25 cellular contexts compared by ENCODE assay signal in the genomic region with DNA sequence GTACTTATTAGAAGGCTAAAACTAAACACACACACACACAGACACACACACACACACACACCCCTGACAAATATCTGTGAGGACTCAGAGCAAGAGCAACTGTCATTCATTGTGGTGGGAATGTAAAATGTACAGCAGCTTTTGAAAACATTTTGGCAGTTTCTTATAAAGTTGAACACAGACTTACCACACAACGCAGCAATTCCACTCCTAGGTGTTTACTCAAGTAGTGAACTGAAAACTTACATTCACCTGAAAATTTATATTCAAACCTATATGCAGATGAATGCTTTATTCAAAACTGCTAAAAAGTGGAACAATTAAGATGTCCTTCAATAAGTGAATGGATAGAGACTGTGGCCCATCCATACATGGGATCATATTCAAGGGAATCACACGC.
"Had no signal": no experiment of that assay in that cellular context is flagged by ENCODE, and none has a peak within 500 bp of the region (broad histone marks: within the 10 kb centered on the region; RNA-seq: fewer than 3 reads in every experiment).

No MANE protein-coding gene starts in this region.

- H2AFZ ChIP-seq: parathyroid adenoma had no signal

- H3K9ac ChIP-seq: parathyroid adenoma had no signal

- H3K4me3 ChIP-seq: ovary, psoas muscle, right lobe of liver, sigmoid colon, stomach, thoracic aorta, thyroid gland, tibial nerve, upper lobe of left lung had no signal

- H3K9me3 ChIP-seq: thyroid gland had no signal

- H3K79me2 ChIP-seq: parathyroid adenoma had no signal

- H3K4me1 ChIP-seq: parathyroid adenoma, psoas muscle, right lobe of liver, sigmoid colon, stomach, thyroid gland, tibial nerve, upper lobe of left lung had no signal

- H3K27ac ChIP-seq: neutrophil, ovary, parathyroid adenoma, psoas muscle, right lobe of liver, sigmoid colon, stomach, thoracic aorta, thyroid gland, tibial nerve, upper lobe of left lung had no signal

- H3K27me3 ChIP-seq: neutrophil, ovary, right lobe of liver, sigmoid colon, stomach, thyroid gland, tibial nerve, upper lobe of left lung had no signal

- FAIRE-seq: small intestine, urothelium cell line had no signal

- DNase-seq: naive thymus-derived CD8-positive, alpha-beta T cell; nephron progenitor cell; nucleus accumbens; ovary; posterior cingulate gyrus; psoas muscle; right cardiac atrium; right lobe of liver; sigmoid colon; small intestine; stimulated activated CD4-positive, alpha-beta T cell treated with anti-CD3 and anti-CD28 coated beads, Interleukin-15, amount 100 ng/mL, for 24 hours; stimulated activated CD4-positive, alpha-beta T cell treated with anti-CD3 and anti-CD28 coated beads, Interleukin-2, amount 100 ng/mL, for 24 hours; stimulated activated CD4-positive, alpha-beta T cell treated with anti-CD3 and anti-CD28 coated beads, Interleukin-2, amount 100 ng/mL, for 48 hours; stimulated activated CD4-positive, alpha-beta T cell treated with anti-CD3 and anti-CD28 coated beads, Interleukin-4, amount 100 ng/mL, for 24 hours; stimulated activated naive B cell treated with anti-CD40 and anti-IgM and Interleukin-4, amounts not matched to agents 10 μg/mL and 1 μg/mL and 100 μg/mL, for 72 hours; stimulated activated naive CD4-positive, alpha-beta T cell treated with Interleukin-2 at 50 U/mL for 16 hours; stomach; thyroid gland; trophoblast cell; upper lobe of left lung had no signal
